11 cellular contexts compared by ENCODE assay signal in genomic region chr15:36191459-36191858, GRCh38.
"Had no signal": no experiment of that assay in that cellular context is flagged by ENCODE, and none has a peak within 500 bp of the region (broad histone marks: within the 10 kb centered on the region; RNA-seq: fewer than 3 reads in every experiment).

No MANE protein-coding gene starts in this region.

- H3K9me3 ChIP-seq: HAP-1 had no signal

- H3K27ac Mint-ChIP-seq: GM23338, H9, HFFc6 had no signal

- H3K4me3 Mint-ChIP-seq: GM23338, H9, HFFc6 had no signal

- FAIRE-seq: H1, H54 had no signal

- ATAC-seq: GM23338, HCT116 had no signal

- H3K27ac ChIP-seq: GM23248 had no signal

- H2AFZ ChIP-seq: GM23248, GM23338 had no signal

- H3K36me3 ChIP-seq: HAP-1 had no signal

- H3K4me2 ChIP-seq: GM23338 had no signal

- H3K4me3 ChIP-seq: GM23248, GM23338, HAP-1 had no signal

- H3K4me1 ChIP-seq: HAP-1 had no signal

- DNase-seq: GM23248, GOT3, H7, H9, HCEC 1CT, HFFc6 had no signal

- H3K9ac ChIP-seq: GM23248 had no signal
